In genomic region chr19:35693835-35694599, GRCh38 we compare ENCODE assay signal across 1 cellular context.
TF ChIP-seq lines count a peak whose summit lies in the region.

No MANE protein-coding gene starts in this region.

TF ChIP-seq in HEK293, 187 proteins besides CTCF, POLR2A, EP300 and RAD21 (continued from another document and continues in another):
- TF ChIP-seq ZNF513 (tag by site-specific recombination; IDR thresholded peaks at IDR 0.05) (peak; percentile 98), KLF1 (tag by site-specific recombination; IDR thresholded peaks at IDR 0.05) (peak; percentile 71), ZSCAN4 (tag by site-specific recombination; IDR thresholded peaks at IDR 0.05) (peak; percentile 70), ZNF629 (tag by site-specific recombination; IDR thresholded peaks at IDR 0.05) (peak; percentile 72), ZBTB21 (tag by site-specific recombination; IDR thresholded peaks at IDR 0.05) (peak; percentile 36; the same call in 1 of the 2 replicates), ZSCAN5A (tag by site-specific recombination; IDR thresholded peaks at IDR 0.05) (0 out of 2 replicates have a peak, but pooled peaks have one; percentile 30), TCF7L2 (IDR thresholded peaks at IDR 0.05; ENCODE audit: borderline replicate concordance, low read depth, low read length) (no peak), ZNF501 (tag by site-specific recombination; IDR thresholded peaks at IDR 0.05) (peak; percentile 98), SP2 (tag by site-specific recombination; IDR thresholded peaks at IDR 0.05) (peak; percentile 60), ZNF184 (tag by site-specific recombination; IDR thresholded peaks at IDR 0.05) (no peak), ZNF707 (tag by site-specific recombination; IDR thresholded peaks at IDR 0.05) (no peak), KLF10 (tag by site-specific recombination; IDR thresholded peaks at IDR 0.05) (no peak), MYNN (tag by site-specific recombination; IDR thresholded peaks at IDR 0.05; ENCODE audit: borderline replicate concordance) (no peak), ZNF292 (tag by site-specific recombination; IDR thresholded peaks at IDR 0.05; ENCODE audit: borderline replicate concordance, low read depth) (no peak), ELK4 (IDR thresholded peaks at IDR 0.05; ENCODE audit: borderline replicate concordance, low read depth, low read length) (no peak), SALL2 (tag by site-specific recombination; IDR thresholded peaks at IDR 0.05; ENCODE audit: borderline replicate concordance) (0 out of 2 replicates have a peak, but pooled peaks have one; percentile 72), ZNF239 (tag by site-specific recombination; IDR thresholded peaks at IDR 0.05) (peak; percentile 86; the same call in 1 of the 2 replicates), ZNF2 (tag by site-specific recombination; IDR thresholded peaks at IDR 0.05) (peak; percentile 91; the same call in 1 of the 2 replicates), ZNF311 (tag by site-specific recombination; IDR thresholded peaks at IDR 0.05; ENCODE audit: borderline replicate concordance) (no peak), PATZ1 (tag by site-specific recombination; IDR thresholded peaks at IDR 0.05) (peak; percentile 55), ZNF623 (tag by site-specific recombination; IDR thresholded peaks at IDR 0.05) (no peak), ZNF132 (tag by site-specific recombination; IDR thresholded peaks at IDR 0.05; ENCODE audit: borderline replicate concordance) (no peak), ZNF670 (tag by site-specific recombination; IDR thresholded peaks at IDR 0.05; ENCODE audit: low read depth) (peak; percentile 76), RBAK (tag by site-specific recombination; IDR thresholded peaks at IDR 0.05) (no peak), ZBTB7A (tag by site-specific recombination; IDR thresholded peaks at IDR 0.05; ENCODE audit: low read depth) (peak; percentile 56; the same call in 1 of the 2 replicates), ZNF223 (tag by site-specific recombination; IDR thresholded peaks at IDR 0.05) (no peak), ZNF24 (tag by site-specific recombination; IDR thresholded peaks at IDR 0.05) (no peak), ZFP3 (tag by site-specific recombination; IDR thresholded peaks at IDR 0.05; ENCODE audit: low read depth) (peak; percentile 16; the same call in 1 of the 2 replicates), ZNF830 (tag by site-specific recombination; IDR thresholded peaks at IDR 0.05; ENCODE audit: low read depth) (no peak), ZNF776 (tag by site-specific recombination; IDR thresholded peaks at IDR 0.05; ENCODE audit: borderline replicate concordance) (no peak), ZBTB20 (tag by site-specific recombination; IDR thresholded peaks at IDR 0.05) (no peak), ZNF37A (tag by site-specific recombination; IDR thresholded peaks at IDR 0.05) (no peak), ZNF174 (tag by site-specific recombination; IDR thresholded peaks at IDR 0.05) (no peak), ZNF48 (tag by site-specific recombination; IDR thresholded peaks at IDR 0.05) (no peak), ZNF433 (tag by site-specific recombination; IDR thresholded peaks at IDR 0.05; ENCODE audit: low read depth) (peak; percentile 48; the same call in 1 of the 2 replicates), KLF7 (tag by site-specific recombination; IDR thresholded peaks at IDR 0.05; ENCODE audit: borderline replicate concordance) (peak; percentile 81), HOXD13 (CRISPR knock-in tag; IDR thresholded peaks at IDR 0.05; ENCODE audit: borderline replicate concordance) (no peak), ZNF214 (tag by site-specific recombination; IDR thresholded peaks at IDR 0.05; ENCODE audit: borderline replicate concordance) (no peak), ZNF133 (tag by site-specific recombination; IDR thresholded peaks at IDR 0.05) (no peak), ZNF677 (tag by site-specific recombination; IDR thresholded peaks at IDR 0.05) (no peak), GLI4 (tag by site-specific recombination; IDR thresholded peaks at IDR 0.05) (no peak), PBX3 (CRISPR knock-in tag; IDR thresholded peaks at IDR 0.05) (no peak), ZNF423 (tag by site-specific recombination; IDR thresholded peaks at IDR 0.05) (peak; percentile 65; the same call in 1 of the 2 replicates), ZNF596 (tag by site-specific recombination; IDR thresholded peaks at IDR 0.05) (no peak), IKZF3 (tag by site-specific recombination; IDR thresholded peaks at IDR 0.05) (peak; percentile 90), ZNF398 (tag by site-specific recombination; IDR thresholded peaks at IDR 0.05) (peak; percentile 100), ZNF768 (tag by site-specific recombination; IDR thresholded peaks at IDR 0.05) (no peak), ZNF792 (tag by site-specific recombination; IDR thresholded peaks at IDR 0.05) (no peak), ZNF558 (tag by site-specific recombination; IDR thresholded peaks at IDR 0.05) (no peak; the same call in 1 of the 2 replicates), ZNF529 (tag by site-specific recombination; IDR thresholded peaks at IDR 0.05; ENCODE audit: insufficient replicate concordance) (no peak), ZNF221 (tag by site-specific recombination; IDR thresholded peaks at IDR 0.05; ENCODE audit: borderline replicate concordance) (no peak), HIC1 (tag by site-specific recombination; IDR thresholded peaks at IDR 0.05) (peak; percentile 88; the same call in 1 of the 2 replicates), ZNF610 (tag by site-specific recombination; IDR thresholded peaks at IDR 0.05; ENCODE audit: borderline replicate concordance) (peak; percentile 71; the same call in 1 of the 2 replicates), ZBTB6 (tag by site-specific recombination; IDR thresholded peaks at IDR 0.05) (0 out of 2 replicates have a peak, but pooled peaks have one; percentile 43), ZFP41 (tag by site-specific recombination; IDR thresholded peaks at IDR 0.05; ENCODE audit: borderline replicate concordance) (no peak)
